In the genomic region with DNA sequence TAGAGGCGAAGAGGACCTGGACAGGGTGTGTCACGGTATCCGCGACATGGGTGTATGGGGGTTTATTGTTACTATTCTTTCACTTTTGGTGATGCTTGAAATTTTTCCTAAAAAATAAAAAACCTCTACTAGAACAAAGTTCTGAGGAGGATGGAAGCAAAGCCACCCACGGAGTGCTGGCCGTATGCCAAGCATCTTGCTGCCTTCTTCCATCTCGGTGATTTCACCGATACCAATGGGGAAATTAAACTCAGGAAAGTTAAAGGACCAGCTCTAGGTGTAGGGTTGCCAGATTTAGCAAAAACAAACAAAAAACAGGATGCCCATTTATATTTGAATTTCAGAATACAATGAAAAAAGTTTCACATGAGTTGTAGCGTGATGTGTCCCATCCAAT, we compare ENCODE assay signal across 1 cellular context.
TF ChIP-seq lines count a peak whose summit lies in the region.

No MANE protein-coding gene starts in this region.

TF ChIP-seq in HEK293, 187 proteins besides CTCF, POLR2A, EP300 and RAD21 (continued from another document):
- TF ChIP-seq PRDM6 (tag by site-specific recombination; IDR thresholded peaks at IDR 0.05) (0 out of 2 replicates have a peak, but pooled peaks have one; percentile 33), ZNF555 (tag by site-specific recombination; conservative IDR thresholded peaks at IDR 0.05) (no peak), ZNF121 (tag by site-specific recombination; IDR thresholded peaks at IDR 0.05) (no peak), ZNF341 (tag by site-specific recombination; IDR thresholded peaks at IDR 0.05; ENCODE audit: low read depth) (no peak), ZBTB1 (tag by site-specific recombination; IDR thresholded peaks at IDR 0.05) (no peak), ZNF670 (tag by site-specific recombination; IDR thresholded peaks at IDR 0.05; ENCODE audit: low read depth) (no peak), ZNF280C (tag by site-specific recombination; IDR thresholded peaks at IDR 0.05) (no peak), ZNF645 (tag by site-specific recombination; IDR thresholded peaks at IDR 0.05) (no peak), GLIS1 (tag by site-specific recombination; IDR thresholded peaks at IDR 0.05) (peak; percentile 62), ZNF24 (tag by site-specific recombination; IDR thresholded peaks at IDR 0.05) (no peak), OVOL3 (tag by site-specific recombination; IDR thresholded peaks at IDR 0.05) (no peak), SCRT2 (tag by site-specific recombination; IDR thresholded peaks at IDR 0.05) (no peak), ZBTB48 (tag by site-specific recombination; IDR thresholded peaks at IDR 0.05) (0 out of 2 replicates have a peak, but pooled peaks have one; percentile 2), ZIC2 (tag by site-specific recombination; IDR thresholded peaks at IDR 0.05) (no peak), RBAK (tag by site-specific recombination; IDR thresholded peaks at IDR 0.05) (no peak), ZNF624 (tag by site-specific recombination; IDR thresholded peaks at IDR 0.05) (no peak), ZNF629 (tag by site-specific recombination; IDR thresholded peaks at IDR 0.05) (no peak), ZNF366 (tag by site-specific recombination; conservative IDR thresholded peaks at IDR 0.05) (no peak), ZFHX2 (tag by site-specific recombination; conservative IDR thresholded peaks at IDR 0.05) (peak; percentile 47), ZNF701 (tag by site-specific recombination; IDR thresholded peaks at IDR 0.05) (no peak), PRDM1 (tag by site-specific recombination; IDR thresholded peaks at IDR 0.05) (no peak), ZNF37A (tag by site-specific recombination; IDR thresholded peaks at IDR 0.05) (peak; percentile 13; the same call in 1 of the 2 replicates), ZNF426 (tag by site-specific recombination; IDR thresholded peaks at IDR 0.05) (no peak), ZNF184 (tag by site-specific recombination; IDR thresholded peaks at IDR 0.05) (no peak), ZNF707 (tag by site-specific recombination; IDR thresholded peaks at IDR 0.05) (no peak), ZNF660 (tag by site-specific recombination; IDR thresholded peaks at IDR 0.05) (peak; percentile 65; the same call in 1 of the 2 replicates)
- TF ChIP-seq, protein P1, sequence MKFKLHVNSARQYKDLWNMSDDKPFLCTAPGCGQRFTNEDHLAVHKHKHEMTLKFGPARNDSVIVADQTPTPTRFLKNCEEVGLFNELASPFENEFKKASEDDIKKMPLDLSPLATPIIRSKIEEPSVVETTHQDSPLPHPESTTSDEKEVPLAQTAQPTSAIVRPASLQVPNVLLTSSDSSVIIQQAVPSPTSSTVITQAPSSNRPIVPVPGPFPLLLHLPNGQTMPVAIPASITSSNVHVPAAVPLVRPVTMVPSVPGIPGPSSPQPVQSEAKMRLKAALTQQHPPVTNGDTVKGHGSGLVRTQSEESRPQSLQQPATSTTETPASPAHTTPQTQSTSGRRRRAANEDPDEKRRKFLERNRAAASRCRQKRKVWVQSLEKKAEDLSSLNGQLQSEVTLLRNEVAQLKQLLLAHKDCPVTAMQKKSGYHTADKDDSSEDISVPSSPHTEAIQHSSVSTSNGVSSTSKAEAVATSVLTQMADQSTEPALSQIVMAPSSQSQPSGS (tag by site-specific recombination; IDR thresholded peaks at IDR 0.05; ENCODE audit: low read depth): no peak
- TF ChIP-seq, protein P2, sequence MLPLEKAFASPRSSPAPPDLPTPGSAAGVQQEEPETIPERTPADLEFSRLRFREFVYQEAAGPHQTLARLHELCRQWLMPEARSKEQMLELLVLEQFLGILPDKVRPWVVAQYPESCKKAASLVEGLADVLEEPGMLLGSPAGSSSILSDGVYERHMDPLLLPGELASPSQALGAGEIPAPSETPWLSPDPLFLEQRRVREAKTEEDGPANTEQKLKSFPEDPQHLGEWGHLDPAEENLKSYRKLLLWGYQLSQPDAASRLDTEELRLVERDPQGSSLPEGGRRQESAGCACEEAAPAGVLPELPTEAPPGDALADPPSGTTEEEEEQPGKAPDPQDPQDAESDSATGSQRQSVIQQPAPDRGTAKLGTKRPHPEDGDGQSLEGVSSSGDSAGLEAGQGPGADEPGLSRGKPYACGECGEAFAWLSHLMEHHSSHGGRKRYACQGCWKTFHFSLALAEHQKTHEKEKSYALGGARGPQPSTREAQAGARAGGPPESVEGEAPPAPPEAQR (tag by site-specific recombination; IDR thresholded peaks at IDR 0.05): no peak
- TF ChIP-seq, protein P3, sequence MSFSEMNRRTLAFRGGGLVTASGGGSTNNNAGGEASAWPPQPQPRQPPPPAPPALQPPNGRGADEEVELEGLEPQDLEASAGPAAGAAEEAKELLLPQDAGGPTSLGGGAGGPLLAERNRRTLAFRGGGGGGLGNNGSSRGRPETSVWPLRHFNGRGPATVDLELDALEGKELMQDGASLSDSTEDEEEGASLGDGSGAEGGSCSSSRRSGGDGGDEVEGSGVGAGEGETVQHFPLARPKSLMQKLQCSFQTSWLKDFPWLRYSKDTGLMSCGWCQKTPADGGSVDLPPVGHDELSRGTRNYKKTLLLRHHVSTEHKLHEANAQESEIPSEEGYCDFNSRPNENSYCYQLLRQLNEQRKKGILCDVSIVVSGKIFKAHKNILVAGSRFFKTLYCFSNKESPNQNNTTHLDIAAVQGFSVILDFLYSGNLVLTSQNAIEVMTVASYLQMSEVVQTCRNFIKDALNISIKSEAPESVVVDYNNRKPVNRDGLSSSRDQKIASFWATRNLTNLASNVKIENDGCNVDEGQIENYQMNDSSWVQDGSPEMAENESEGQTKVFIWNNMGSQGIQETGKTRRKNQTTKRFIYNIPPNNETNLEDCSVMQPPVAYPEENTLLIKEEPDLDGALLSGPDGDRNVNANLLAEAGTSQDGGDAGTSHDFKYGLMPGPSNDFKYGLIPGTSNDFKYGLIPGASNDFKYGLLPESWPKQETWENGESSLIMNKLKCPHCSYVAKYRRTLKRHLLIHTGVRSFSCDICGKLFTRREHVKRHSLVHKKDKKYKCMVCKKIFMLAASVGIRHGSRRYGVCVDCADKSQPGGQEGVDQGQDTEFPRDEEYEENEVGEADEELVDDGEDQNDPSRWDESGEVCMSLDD (tag by site-specific recombination; IDR thresholded peaks at IDR 0.05): no peak
